In genomic region chr1:180158149-180159147, GRCh38 we compare ENCODE assay signal across 18 cellular contexts. TPM values are rescaled to one million over a fixed set of nuclear protein-coding genes. Genes with fewer than 3 reads are reported as not detected.
DNase-seq lines count a peak whose midpoint lies in the region; ATAC-seq, FAIRE-seq and TF ChIP-seq lines count a peak whose summit lies in the region.
"Had no signal": no experiment of that assay in that cellular context is flagged by ENCODE, and none has a peak within 500 bp of the region (broad histone marks: within the 10 kb centered on the region; RNA-seq: fewer than 3 reads in every experiment).

No MANE protein-coding gene starts in this region.

- POLR2A ChIA-PET in Caco-2 (lab: Charles Lee) = interaction anchor here (1.1 kb wide), 1 partner anchor 20 kb away, joined by 3 read pairs; no protein-coding TSS in a partner anchor
- POLR2A ChIA-PET in PC-3 (lab: Charles Lee; ENCODE audit: unreplicated experiment) = interaction anchor here (0.6 kb wide), 3 partner anchors 31 to 60 kb away, joined by 4 to 9 read pairs (median 5); no protein-coding TSS in a partner anchor
- POLR2A ChIA-PET in naive thymus-derived CD8-positive, alpha-beta T cell (lab: Charles Lee) = interaction anchor here (1.1 kb wide), 1 partner anchor 276 kb away, joined by 3 read pairs; the partner anchor contains the start of gene TOR1AIP1

- H3K27me3 ChIP-seq in Caco-2 (replicated peaks; ENCODE audit: control insufficient read depth, insufficient read depth, low read length) (no peaks in the 10 kb centered on the region), PC-3 (ENCODE audit: low read length) (no peaks in the 10 kb centered on the region), pancreas (no peaks in the 10 kb centered on the region), Peyer's patch (no peaks in the 10 kb centered on the region)

- peak overlapping the region; percentile 87 for H3K4me2 ChIP-seq in PC-3 (ENCODE audit: low read length)

- H3K27me3 Mint-ChIP-seq in Caco-2 (ENCODE audit: insufficient read depth, unreplicated experiment) = peaks cover 3% of the 10 kb centered on the region
- H3K27me3 Mint-ChIP-seq in glutamatergic neuron (ENCODE audit: unreplicated experiment) = peaks cover 11% of the 10 kb centered on the region
- no peaks in the 10 kb centered on the region for H3K27me3 Mint-ChIP-seq in naive thymus-derived CD8-positive, alpha-beta T cell
- H3K27me3 Mint-ChIP-seq: activated naive CD8-positive, alpha-beta T cell treated with anti-CD3 and anti-CD28 coated beads, Interleukin-2, amount 10 ng/mL, durations not matched to agents 7 days and 5 days; CD4-positive, alpha-beta memory T cell had no signal

- TF ChIP-seq CTCF in Caco-2 (IDR thresholded peaks at IDR 0.05; ENCODE audit: insufficient read depth in 1 of 2, low read depth in 1 of 2, low read length in 1 of 2, severe bottlenecking in 1 of 2, unreplicated experiment in 1 of 2) (no peak), PC-3 (conservative IDR thresholded peaks at IDR 0.05; ENCODE audit: low read depth, low read length) (no peak), glutamatergic neuron (IDR thresholded peaks at IDR 0.05; ENCODE audit: partially characterized antibody, unreplicated experiment) (no peak), pancreas (IDR thresholded peaks at IDR 0.05) (no peak), Peyer's patch (IDR thresholded peaks at IDR 0.05) (no peak)

- ATAC-seq in PC-3 = no peak
- ATAC-seq in pancreas = peak; percentile 43 to 46 (median 44)
- no peak for ATAC-seq in naive thymus-derived CD8-positive, alpha-beta T cell
- ATAC-seq in HG03565 (IDR thresholded peaks at IDR 0.05; ENCODE audit: unreplicated experiment) = no peak
- ATAC-seq: activated CD4-positive, CD25-positive, alpha-beta regulatory T cell treated with anti-CD3 and anti-CD28 coated beads, Interleukin-2, amount 50 U/mL, for 24 hours had no signal

- peak overlapping the region; percentile 82 for H3K9ac ChIP-seq in PC-3 (ENCODE audit: low read length)

- H3K9me2 ChIP-seq in PC-3 (replicated peaks; ENCODE audit: low read length) = no peaks in the 10 kb centered on the region

- peaks cover 76% of the 10 kb centered on the region for H4K20me1 ChIP-seq in PC-3 (ENCODE audit: low read length)

- H3K27ac Mint-ChIP-seq in Caco-2 (ENCODE audit: unreplicated experiment) = peak overlapping the region; percentile 81
- H3K27ac Mint-ChIP-seq in glutamatergic neuron (ENCODE audit: unreplicated experiment) = no peak overlapping the region
- H3K27ac Mint-ChIP-seq in naive thymus-derived CD8-positive, alpha-beta T cell = peak overlapping the region in 3 of 10 donors; percentile 5 to 64 (median 6)
- H3K27ac Mint-ChIP-seq: activated naive CD8-positive, alpha-beta T cell treated with anti-CD3 and anti-CD28 coated beads, Interleukin-2, amount 10 ng/mL, durations not matched to agents 7 days and 5 days had no signal

- TF ChIP-seq POLR2A in Peyer's patch (IDR thresholded peaks at IDR 0.05) = no peak

- intact Hi-C loops in Caco-2 (cut with micrococcal nuclease; ENCODE audit: unreplicated experiment) = loop anchor here (5.0 kb wide), 1 partner anchor 286 kb away; no protein-coding TSS in a partner anchor
- intact Hi-C loops in PC-3 (cut with micrococcal nuclease) = loop anchor here (5.0 kb wide), 2 partner anchors 206 to 276 kb away; partner anchors contain the start of genes CEP350 and TOR1AIP1
- intact Hi-C loops in pancreas (cut with DNase I) = no loop called here

- peaks cover 46% of the 10 kb centered on the region for H3K4me1 ChIP-seq in Caco-2
- H3K4me1 ChIP-seq in PC-3 (ENCODE audit: insufficient read depth, low read length) = peaks cover 44% of the 10 kb centered on the region
- H3K4me1 ChIP-seq in pancreas = peaks cover 19 to 56% (median 51%) of the 10 kb centered on the region in 3 donors
- peaks cover 0 to 35% (median 3%) of the 10 kb centered on the region in 4 donors for H3K4me1 ChIP-seq in Peyer's patch

- peaks cover 93% of the 10 kb centered on the region for H3K79me2 ChIP-seq in PC-3 (ENCODE audit: low read length)

- CTCF ChIA-PET in Caco-2 (lab: Charles Lee) (interaction anchor here (0.6 to 1.5 kb wide), 10 partner anchors 10 to 344 kb away, joined by 3 to 26 read pairs (median 4); no protein-coding TSS in a partner anchor), PC-3 (lab: Charles Lee) (no interaction called here)

- DNase-seq in Caco-2 = no peak
- DNase-seq in PC-3 = no peak
- DNase-seq in glutamatergic neuron = no peak
- peak; percentile 61 to 74 (median 72) for DNase-seq in pancreas
- DNase-seq in stimulated activated CD4-positive, alpha-beta T cell treated with anti-CD3 and anti-CD28 coated beads, Interleukin-4, amount 100 ng/mL, for 1 hour = no peak
- DNase-seq in Peyer's patch = no peak
- DNase-seq in naive thymus-derived CD8-positive, alpha-beta T cell = no peak
- DNase-seq: activated naive CD8-positive, alpha-beta T cell treated with anti-CD3 and anti-CD28 coated beads, Interleukin-2, amount 10 ng/mL, durations not matched to agents 7 days and 5 days; activated T-cell treated with anti-CD3 and anti-CD28 coated beads, Interleukin-2, amount 50 U/mL, for 1 hour; CD4-positive, alpha-beta memory T cell; GDM1; mesendoderm; NCI-H1048; NCI-H446 treated with DMSO at 0.1 percent for 48 hours; stimulated activated CD4-positive, alpha-beta T cell treated with anti-CD3 and anti-CD28 coated beads, Interleukin-1b, Interleukin-23, amount 100 ng/mL, for 48 hours had no signal

- H3K4me3 ChIP-seq in Caco-2 (ENCODE audit: low read depth, low read length) = no peak overlapping the region
- peak overlapping the region; percentile 99 for H3K4me3 ChIP-seq in PC-3 (ENCODE audit: low read length)
- peak overlapping the region in 2 of 4 donors; percentile 9 to 10 for H3K4me3 ChIP-seq in pancreas
- no peak overlapping the region for H3K4me3 ChIP-seq in Peyer's patch

- no peaks in the 10 kb centered on the region for H3K36me3 ChIP-seq in Caco-2 (ENCODE audit: control insufficient read depth, insufficient read depth, low read length)
- peaks cover 30% of the 10 kb centered on the region for H3K36me3 ChIP-seq in PC-3 (ENCODE audit: low read depth, low read length)
- H3K36me3 ChIP-seq in pancreas = no peaks in the 10 kb centered on the region
- no peaks in the 10 kb centered on the region for H3K36me3 ChIP-seq in Peyer's patch

- no peak for FAIRE-seq in pancreas (lab: Jason Lieb, UNC)
- FAIRE-seq: RCC 7860 had no signal

- BruUV-seq in Caco-2 (replicated peaks; lab: Mats Ljungman, UMichigan) = no TSS peak
- no TSS peak for BruUV-seq in PC-3 (replicated peaks; lab: Mats Ljungman, UMichigan)

- H3K9me3 Mint-ChIP-seq in Caco-2 (ENCODE audit: unreplicated experiment) (no peaks in the 10 kb centered on the region), glutamatergic neuron (ENCODE audit: unreplicated experiment) (peaks cover 2% of the 10 kb centered on the region)
- H3K9me3 Mint-ChIP-seq in naive thymus-derived CD8-positive, alpha-beta T cell = no peaks in the 10 kb centered on the region
- H3K9me3 Mint-ChIP-seq: activated naive CD8-positive, alpha-beta T cell treated with anti-CD3 and anti-CD28 coated beads, Interleukin-2, amount 10 ng/mL, durations not matched to agents 7 days and 5 days had no signal

- peak overlapping the region; percentile 99 for H3K27ac ChIP-seq in PC-3 (ENCODE audit: low read length)
- peak overlapping the region; percentile 77 to 94 (median 88) for H3K27ac ChIP-seq in pancreas
- peak overlapping the region in 2 of 4 donors; percentile 3 to 28 for H3K27ac ChIP-seq in Peyer's patch

- H3K4me3 Mint-ChIP-seq in Caco-2 (ENCODE audit: unreplicated experiment) (peak overlapping the region; percentile 54), glutamatergic neuron (ENCODE audit: unreplicated experiment) (peak overlapping the region; percentile 40)
- no peak overlapping the region for H3K4me3 Mint-ChIP-seq in naive thymus-derived CD8-positive, alpha-beta T cell
- H3K4me3 Mint-ChIP-seq: activated naive CD8-positive, alpha-beta T cell treated with anti-CD3 and anti-CD28 coated beads, Interleukin-2, amount 10 ng/mL, durations not matched to agents 7 days and 5 days had no signal

- H3F3A ChIP-seq in PC-3 (ENCODE audit: low read length, unreplicated experiment) = no peaks in the 10 kb centered on the region

- H3K9me3 ChIP-seq in Caco-2 = no peaks in the 10 kb centered on the region
- H3K9me3 ChIP-seq in PC-3 (ENCODE audit: low read length) = no peaks in the 10 kb centered on the region
- no peaks in the 10 kb centered on the region for H3K9me3 ChIP-seq in pancreas
- no peaks in the 10 kb centered on the region for H3K9me3 ChIP-seq in Peyer's patch

- H2AFZ ChIP-seq in PC-3 (ENCODE audit: low read length) = no peak overlapping the region

- 27 to 32% methylated on average over 16 of the region's 16 CpGs for WGBS in pancreas, 2 donors

- peaks cover 36% of the 10 kb centered on the region for H3K4me1 Mint-ChIP-seq in Caco-2 (ENCODE audit: low read depth, unreplicated experiment)
- H3K4me1 Mint-ChIP-seq in glutamatergic neuron (ENCODE audit: low read depth, unreplicated experiment) = peaks cover 12% of the 10 kb centered on the region
- peaks cover 33 to 54% (median 43%) of the 10 kb centered on the region in 4 donors for H3K4me1 Mint-ChIP-seq in naive thymus-derived CD8-positive, alpha-beta T cell

- H3K36me3 Mint-ChIP-seq in Caco-2 (ENCODE audit: insufficient read depth, unreplicated experiment) = peaks cover 10% of the 10 kb centered on the region
- no peaks in the 10 kb centered on the region for H3K36me3 Mint-ChIP-seq in glutamatergic neuron (ENCODE audit: unreplicated experiment)
- H3K36me3 Mint-ChIP-seq in naive thymus-derived CD8-positive, alpha-beta T cell = no peaks in the 10 kb centered on the region

RNA-seq across cellular contexts. Expression of gene QSOX1, which starts 3.8 kb away (rescaled TPM):
- total RNA-seq in Caco-2 (2022) (12.1 and 17.0 TPM in 2 replicates), PC-3 (2014; rRNA removed) (192 and 237 TPM in 2 replicates), glutamatergic neuron (ENCODE audit: unreplicated experiment) (46.1 TPM), pancreas (100 to 1,000 TPM in 4 of 6 donors, 10 to 100 TPM in 2; 67.5 to 143 (median 123) TPM), Peyer's patch (10 to 100 TPM; 34.9 to 72.3 (median 51.5) TPM)
- polyA plus RNA-seq in pancreas = 100 to 1,000 TPM in 1 of 2 donors, 10 to 100 TPM in 1; 85.1 to 117 TPM
- 10 to 100 TPM; 19.9 to 23.1 TPM for total RNA-seq in naive thymus-derived CD8-positive, alpha-beta T cell
- 10 to 100 TPM in 1 of 3 donors, 1 to 10 TPM in 2; 8.1 to 11.4 (median 9.8) TPM for polyA plus RNA-seq in naive thymus-derived CD8-positive, alpha-beta T cell

Comparison
In these comparisons a context has a peak if more than half of its experiments do, and no peak if none do; other contexts are left out.
1. DNase-seq: peak in pancreas (6 of 6); none in Caco-2 (0 of 2), PC-3 (single experiment), glutamatergic neuron (single experiment), stimulated activated CD4-positive, alpha-beta T cell treated with anti-CD3 and anti-CD28 coated beads, Interleukin-4, amount 100 ng/mL, for 1 hour (single experiment), Peyer's patch (0 of 3) and naive thymus-derived CD8-positive, alpha-beta T cell (0 of 10).
2. H3K4me3 Mint-ChIP-seq: peak in Caco-2 (single experiment) and glutamatergic neuron (single experiment); none in naive thymus-derived CD8-positive, alpha-beta T cell (0 of 10).
3. ATAC-seq: peak in pancreas (4 of 4); none in PC-3 (single experiment), naive thymus-derived CD8-positive, alpha-beta T cell (0 of 2) and HG03565 (single experiment).
4. intact Hi-C loops: an anchor here in Caco-2 (5.0 kb wide) and PC-3 (5.0 kb wide); none called in pancreas.